19 cellular contexts compared by ENCODE assay signal in genomic region chr1:78787554-78787953, GRCh38.
"Had no signal": no experiment of that assay in that cellular context is flagged by ENCODE, and none has a peak within 500 bp of the region (broad histone marks: within the 10 kb centered on the region; RNA-seq: fewer than 3 reads in every experiment).

No MANE protein-coding gene starts in this region.

- DNase-seq: Karpas-422, KG1, MG63, NCI-H1092, NCI-H1105 treated with DMSO at 0.1 percent for 48 hours, NCI-H1417 treated with DMSO at 0.1 percent for 48 hours, NCI-H146, NCI-H1694 treated with DMSO at 0.1 percent for 48 hours, NCI-H1930, NCI-H2081, NCI-H2107, NCI-H2227 treated with DMSO at 0.1 percent for 48 hours, NCI-H524, NCI-H69, NCI-H774, PC-3, SHP77 had no signal

- H3K27me3 ChIP-seq: MG63 had no signal

- H3K27ac ChIP-seq: RWPE1 had no signal

- ATAC-seq: Panc1, PC-3 had no signal

- H3K4me3 ChIP-seq: MG63 had no signal

- H3K36me3 ChIP-seq: MG63 had no signal
